In genomic region chr1:17577907-17578297, GRCh38 we compare ENCODE assay signal across 27 cellular contexts. TPM values are rescaled to one million over a fixed set of nuclear protein-coding genes. Genes with fewer than 3 reads are reported as not detected.
"Had no signal": no experiment of that assay in that cellular context is flagged by ENCODE, and none has a peak within 500 bp of the region (broad histone marks: within the 10 kb centered on the region; RNA-seq: fewer than 3 reads in every experiment).

No MANE protein-coding gene starts in this region.

- H3K9me3 ChIP-seq: MG63, SJSA1 had no signal

- H3K4me3 Mint-ChIP-seq: activated CD8-positive, alpha-beta T cell treated with anti-CD3 and anti-CD28 coated beads, Interleukin-2, amount 10 ng/mL, durations not matched to agents 7 days and 5 days; activated naive CD8-positive, alpha-beta T cell treated with anti-CD3 and anti-CD28 coated beads, Interleukin-2, amount 50 U/mL, for 24 hours; activated T-cell treated with anti-CD3 and anti-CD28 coated beads, Interleukin-2, amount 50 U/mL, for 24 hours; brain; central memory CD8-positive, alpha-beta T cell; T-helper 1 cell treated with Interleukin-12 subunit alpha and Interleukin-12 subunit beta and Interleukin-4 antibody, amounts not matched to agents 30 μg/mL and 1 μg/mL, for 36 hours had no signal

- DNase-seq: activated CD4-positive, alpha-beta T cell treated with anti-CD3 and anti-CD28 coated beads for 48 hours; activated CD4-positive, alpha-beta T cell treated with anti-CD3 and anti-CD28 coated beads, Interleukin-2, amount 50 U/mL, for 4 hours; activated CD4-positive, CD25-positive, alpha-beta regulatory T cell treated with anti-CD3 and anti-CD28 coated beads, Interleukin-2, amount 50 U/mL, for 72 hours; activated CD8-positive, alpha-beta T cell treated with anti-CD3 and anti-CD28 coated beads, Interleukin-2, amount 10 ng/mL, durations not matched to agents 7 days and 5 days; activated effector memory CD4-positive, alpha-beta T cell treated with anti-CD3 and anti-CD28 coated beads, Interleukin-2, amount 50 U/mL, for 16 hours; activated naive CD4-positive, alpha-beta T cell treated with Interleukin-2 at 50 U/mL for 16 hours; activated naive CD8-positive, alpha-beta T cell treated with anti-CD3 and anti-CD28 coated beads, Interleukin-2, amount 50 U/mL, for 24 hours; activated T-cell treated with anti-CD3 and anti-CD28 coated beads, Interleukin-2, amount 50 U/mL, for 24 hours; amniotic stem cell; MG63; MV-4-11; NCI-H1092 treated with DMSO at 0.1 percent for 48 hours; NCI-H1436; NCI-H187; NCI-H2081; NCI-H510A treated with DMSO at 0.1 percent for 48 hours; NCI-H69; PC-3; SHP77 had no signal

- H3K4me1 ChIP-seq: SJSA1 had no signal

- H3K36me3 Mint-ChIP-seq: activated naive CD4-positive, alpha-beta T cell treated with anti-CD3 and anti-CD28 coated beads, Interleukin-2, amount 50 U/mL, for 72 hours; brain had no signal

- FAIRE-seq: astrocyte, RCC 7860 had no signal

- H3K36me3 ChIP-seq: MG63, SJSA1 had no signal

- H3K27ac ChIP-seq: SJSA1 had no signal

- H3K4me1 Mint-ChIP-seq: central memory CD8-positive, alpha-beta T cell had no signal

- ATAC-seq: activated CD8-positive, alpha-beta T cell treated with anti-CD3 and anti-CD28 coated beads, Interleukin-2, amount 10 ng/mL, durations not matched to agents 7 days and 5 days; activated naive CD4-positive, alpha-beta T cell treated with anti-CD3 and anti-CD28 coated beads, Interleukin-2, amount 50 U/mL, for 72 hours; activated naive CD8-positive, alpha-beta T cell treated with anti-CD3 and anti-CD28 coated beads, Interleukin-2, amount 50 U/mL, for 24 hours; PC-3; SK-N-SH treated with all-trans-retinoic acid at 6 μM for 48 hours had no signal

- H3K27me3 Mint-ChIP-seq: activated T-cell treated with anti-CD3 and anti-CD28 coated beads, Interleukin-2, amount 50 U/mL, for 24 hours; brain had no signal

- H3K27ac Mint-ChIP-seq: activated CD8-positive, alpha-beta T cell treated with anti-CD3 and anti-CD28 coated beads, Interleukin-2, amount 10 ng/mL, durations not matched to agents 7 days and 5 days; activated naive CD4-positive, alpha-beta T cell treated with anti-CD3 and anti-CD28 coated beads, Interleukin-2, amount 50 U/mL, for 72 hours; activated naive CD8-positive, alpha-beta T cell treated with anti-CD3 and anti-CD28 coated beads, Interleukin-2, amount 50 U/mL, for 24 hours; activated T-cell treated with anti-CD3 and anti-CD28 coated beads, Interleukin-2, amount 50 U/mL, for 24 hours; T-helper 1 cell treated with Interleukin-12 subunit alpha and Interleukin-12 subunit beta and Interleukin-4 antibody, amounts not matched to agents 30 μg/mL and 1 μg/mL, for 36 hours had no signal

- H3K4me3 ChIP-seq: MG63, SJSA1 had no signal

- H3K9me3 Mint-ChIP-seq: activated naive CD4-positive, alpha-beta T cell treated with anti-CD3 and anti-CD28 coated beads, Interleukin-2, amount 50 U/mL, for 72 hours; activated naive CD8-positive, alpha-beta T cell treated with anti-CD3 and anti-CD28 coated beads, Interleukin-2, amount 50 U/mL, for 24 hours; activated T-cell treated with anti-CD3 and anti-CD28 coated beads, Interleukin-2, amount 50 U/mL, for 24 hours; brain; central memory CD8-positive, alpha-beta T cell; T-helper 1 cell treated with Interleukin-12 subunit alpha and Interleukin-12 subunit beta and Interleukin-4 antibody, amounts not matched to agents 30 μg/mL and 1 μg/mL, for 36 hours had no signal

- H3K27me3 ChIP-seq: MG63, SJSA1 had no signal

RNA-seq across cellular contexts. Expression of gene ARHGEF10L, which starts 38.4 kb away (rescaled TPM):
- total RNA-seq: activated CD8-positive, alpha-beta T cell treated with anti-CD3 and anti-CD28 coated beads, Interleukin-2, amount 10 ng/mL, durations not matched to agents 7 days and 5 days; activated naive CD4-positive, alpha-beta T cell treated with anti-CD3 and anti-CD28 coated beads, Interleukin-2, amount 50 U/mL, for 72 hours had no signal
